4 cellular contexts compared by ENCODE assay signal in the genomic region with DNA sequence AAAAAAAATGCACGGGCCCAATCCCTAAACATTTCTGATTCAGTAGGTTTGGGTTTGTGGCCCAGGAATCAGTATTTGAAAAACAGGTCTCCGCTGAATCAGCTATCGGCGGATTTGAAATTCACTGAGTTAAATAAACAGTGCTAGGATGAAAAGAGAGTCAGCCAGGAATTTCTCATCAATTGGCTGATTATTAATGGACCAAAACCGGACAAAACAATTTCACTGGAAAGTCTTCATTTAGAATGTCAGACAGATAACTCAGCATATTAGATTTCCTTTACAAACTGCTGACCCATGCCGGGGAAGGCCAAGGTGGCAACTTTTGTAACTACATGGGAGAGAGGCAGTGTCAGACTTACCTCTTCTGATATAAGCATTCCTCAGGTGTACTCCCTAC.
"Had no signal": no experiment of that assay in that cellular context is flagged by ENCODE, and none has a peak within 500 bp of the region (broad histone marks: within the 10 kb centered on the region; RNA-seq: fewer than 3 reads in every experiment).

No MANE protein-coding gene starts in this region.

- DNase-seq: GM23248, H9, HCEC 1CT, IMR-90 had no signal
